8 cellular contexts compared by ENCODE assay signal in genomic region chr21:6376321-6377070, GRCh38.
A peak's percentile ranks its signal among the peaks of the same experiment; 100 is the strongest.
DNase-seq lines count a peak whose midpoint lies in the region; ATAC-seq and TF ChIP-seq lines count a peak whose summit lies in the region.
"Not testable (repeated sequence)": the region's sequence is repeated elsewhere in the genome, so short reads cannot be mapped to it uniquely, and the experiment has no call there.

No MANE protein-coding gene starts in this region.

- H3F3A ChIP-seq in GM23338 (replicated peaks; ENCODE audit: low read depth) = not testable (repeated sequence)

- peak; percentile 0 for DNase-seq in GM23338 (ENCODE audit: low spot score)
- DNase-seq in activated CD4-positive, alpha-beta T cell treated with anti-CD3 and anti-CD28 coated beads for 1 hour = peak; percentile 3
- DNase-seq in activated effector memory CD4-positive, alpha-beta T cell treated with anti-CD3 and anti-CD28 coated beads, Interleukin-2, amount 50 U/mL, for 16 hours = peak; percentile 25
- peak; percentile 3 for DNase-seq in endothelial cell (ENCODE audit: low spot score)
- peak; percentile 0 for DNase-seq in kidney tubule cell (ENCODE audit: low spot score)
- peak; percentile 58 for DNase-seq in natural killer cell treated with Interleukin-12 subunit alpha and Interleukin-12 subunit beta and Interleukin-15 and Interleukin-18, amount 100 ng/mL, for 72 hours (ENCODE audit: low spot score)
- peak; percentile 38 for DNase-seq in sigmoid colon
- peak; percentile 10 to 38 for DNase-seq in aorta

- not testable (repeated sequence) for H3K4me3 ChIP-seq in GM23338; sigmoid colon; aorta (ENCODE audit: low read length in 2 of 2)

- not testable (repeated sequence) for ATAC-seq in GM23338; natural killer cell treated with Interleukin-12 subunit alpha and Interleukin-12 subunit beta and Interleukin-15 and Interleukin-18, amount 100 ng/mL, for 72 hours; aorta (ENCODE audit: low FRiP score)

- TF ChIP-seq POLR2A in sigmoid colon (IDR thresholded peaks at IDR 0.05) = not testable (repeated sequence)

- H3K27me3 ChIP-seq in GM23338 (ENCODE audit: insufficient read depth); sigmoid colon; aorta (ENCODE audit: control insufficient read depth in 1 of 2, insufficient read depth in 2 of 2, low read length in 1 of 2): not testable (repeated sequence)

- not testable (repeated sequence) for H3K9me2 ChIP-seq in GM23338 (ENCODE audit: insufficient read depth)

- not testable (repeated sequence) for H2AFZ ChIP-seq in GM23338

- not testable (repeated sequence) for H3K36me3 ChIP-seq in GM23338 (ENCODE audit: insufficient read depth); sigmoid colon; aorta (ENCODE audit: control insufficient read depth in 1 of 2, insufficient read depth in 2 of 2, low read length in 1 of 2)

- TF ChIP-seq CTCF in GM23338 (conservative IDR thresholded peaks at IDR 0.05; ENCODE audit: low read depth in 2 of 2); endothelial cell (IDR thresholded peaks at IDR 0.05; ENCODE audit: unreplicated experiment); sigmoid colon (IDR thresholded peaks at IDR 0.05): not testable (repeated sequence)

- H3K79me2 ChIP-seq in GM23338 (replicated peaks; ENCODE audit: insufficient read depth) = not testable (repeated sequence)

- not testable (repeated sequence) for H4K20me1 ChIP-seq in GM23338 (replicated peaks; ENCODE audit: insufficient read depth)

- H3K4me3 Mint-ChIP-seq in GM23338; endothelial cell (ENCODE audit: unreplicated experiment); natural killer cell treated with Interleukin-12 subunit alpha and Interleukin-12 subunit beta and Interleukin-15 and Interleukin-18, amount 100 ng/mL, for 72 hours: not testable (repeated sequence)

- H3K9me3 ChIP-seq in sigmoid colon; aorta (ENCODE audit: control insufficient read depth, low read length): not testable (repeated sequence)

- H3K36me3 Mint-ChIP-seq in GM23338 (ENCODE audit: low read depth); endothelial cell (ENCODE audit: low read depth, unreplicated experiment); natural killer cell treated with Interleukin-12 subunit alpha and Interleukin-12 subunit beta and Interleukin-15 and Interleukin-18, amount 100 ng/mL, for 72 hours: not testable (repeated sequence)

- H3K27ac ChIP-seq in GM23338 (ENCODE audit: low read depth); sigmoid colon; aorta (ENCODE audit: low read depth in 1 of 2, low read length in 2 of 2): not testable (repeated sequence)

- H3K27ac Mint-ChIP-seq in GM23338; endothelial cell (ENCODE audit: unreplicated experiment); natural killer cell treated with Interleukin-12 subunit alpha and Interleukin-12 subunit beta and Interleukin-15 and Interleukin-18, amount 100 ng/mL, for 72 hours: not testable (repeated sequence)

- not testable (repeated sequence) for H3K4me1 ChIP-seq in GM23338 (ENCODE audit: insufficient read depth); sigmoid colon; aorta (ENCODE audit: control insufficient read depth in 1 of 2, insufficient read depth in 2 of 2, low read length in 2 of 2)

- WGBS in sigmoid colon, 2 donors = 80 to 88% methylated on average over 9 of the region's 9 CpGs
- 72 to 78% methylated on average over 9 of the region's 9 CpGs for WGBS in aorta, 2 donors

- H3K9me3 Mint-ChIP-seq in GM23338; endothelial cell (ENCODE audit: unreplicated experiment); natural killer cell treated with Interleukin-12 subunit alpha and Interleukin-12 subunit beta and Interleukin-15 and Interleukin-18, amount 100 ng/mL, for 72 hours: not testable (repeated sequence)

- H3K4me2 ChIP-seq in GM23338 = not testable (repeated sequence)

- intact Hi-C loops in sigmoid colon (cut with DNase I); aorta (cut with DNase I): not testable (repeated sequence)

- not testable (repeated sequence) for H3K4me1 Mint-ChIP-seq in GM23338; endothelial cell (ENCODE audit: unreplicated experiment); natural killer cell treated with Interleukin-12 subunit alpha and Interleukin-12 subunit beta and Interleukin-15 and Interleukin-18, amount 100 ng/mL, for 72 hours (ENCODE audit: low read depth in 2 of 2)

- TF ChIP-seq EP300 in sigmoid colon (IDR thresholded peaks at IDR 0.05) = not testable (repeated sequence)

- not testable (repeated sequence) for H3K27me3 Mint-ChIP-seq in GM23338 (ENCODE audit: insufficient read depth, low read depth, poor library complexity); endothelial cell (ENCODE audit: unreplicated experiment); natural killer cell treated with Interleukin-12 subunit alpha and Interleukin-12 subunit beta and Interleukin-15 and Interleukin-18, amount 100 ng/mL, for 72 hours

Comparison
In these comparisons a context has a peak if more than half of its experiments do, and no peak if none do; other contexts are left out.
1. DNase-seq: peak in every context shown above with its lines; median percentile 58 in natural killer cell treated with Interleukin-12 subunit alpha and Interleukin-12 subunit beta and Interleukin-15 and Interleukin-18, amount 100 ng/mL, for 72 hours; 38 in sigmoid colon; 25 in activated effector memory CD4-positive, alpha-beta T cell treated with anti-CD3 and anti-CD28 coated beads, Interleukin-2, amount 50 U/mL, for 16 hours; 24 in aorta; 3 in activated CD4-positive, alpha-beta T cell treated with anti-CD3 and anti-CD28 coated beads for 1 hour; 3 in endothelial cell; 0 in GM23338; 0 in kidney tubule cell.